In genomic region chr10:3426190-3426845, GRCh38 we compare ENCODE assay signal across 11 cellular contexts.
A peak's percentile ranks its signal among the peaks of the same experiment; 100 is the strongest.
DNase-seq lines count a peak whose midpoint lies in the region; ATAC-seq and TF ChIP-seq lines count a peak whose summit lies in the region.
"Had no signal": no experiment of that assay in that cellular context is flagged by ENCODE, and none has a peak within 500 bp of the region (broad histone marks: within the 10 kb centered on the region; RNA-seq: fewer than 3 reads in every experiment).

No MANE protein-coding gene starts in this region.

- dilution Hi-C loops in mammary epithelial cell (cut with HindIII; ENCODE audit: low sequenced_read_pairs): no loop called here

- no peak for ATAC-seq in heart right ventricle
- ATAC-seq in Right ventricle myocardium inferior: no peak

- TF ChIP-seq POLR2A in thyroid gland (IDR thresholded peaks at IDR 0.05): no peak

- 45 to 53% methylated on average over 3 of the region's 3 CpGs for WGBS in heart right ventricle, 2 donors
- WGBS in mammary epithelial cell (ENCODE audit: low coverage, missing lambda C conversion rate): 60% methylated on average over 3 of the region's 3 CpGs
- WGBS in thyroid gland, 2 donors: 33 to 46% methylated on average over 3 of the region's 3 CpGs

- H3K36me3 ChIP-seq in heart right ventricle (no peaks in the 10 kb centered on the region), mammary epithelial cell (ENCODE audit: insufficient read depth, low read length) (no peaks in the 10 kb centered on the region), thyroid gland (no peaks in the 10 kb centered on the region), WERI-Rb-1 (no peaks in the 10 kb centered on the region)

- H3K27me3 ChIP-seq in heart right ventricle (no peaks in the 10 kb centered on the region), mammary epithelial cell (ENCODE audit: insufficient read depth, low read length) (no peaks in the 10 kb centered on the region), thyroid gland (no peaks in the 10 kb centered on the region), WERI-Rb-1 (ENCODE audit: insufficient read depth, low read depth, severe bottlenecking) (no peaks in the 10 kb centered on the region)

- H3K9ac ChIP-seq in mammary epithelial cell (ENCODE audit: insufficient read depth, low read length): no peak overlapping the region

- CTCF ChIA-PET in mammary epithelial cell (lab: Charles Lee; ENCODE audit: low non-redundant PET): interaction anchor here (0.7 kb wide), 1 partner anchor 41 kb away, joined by 6 read pairs; no protein-coding TSS in a partner anchor

- H3K4me2 ChIP-seq in mammary epithelial cell (ENCODE audit: insufficient read depth, low read depth, low read length): no peak overlapping the region

- no peaks in the 10 kb centered on the region for H3K79me2 ChIP-seq in mammary epithelial cell (ENCODE audit: insufficient read depth, low read length)

- peak overlapping the region in 6 of 10 donors; percentile 8 to 58 (median 42) for H3K27ac ChIP-seq in heart right ventricle
- no peak overlapping the region for H3K27ac ChIP-seq in mammary epithelial cell (ENCODE audit: insufficient read depth, low read depth, low read length)
- H3K27ac ChIP-seq in thyroid gland: peak overlapping the region; percentile 54 to 87 (median 61)
- no peak overlapping the region for H3K27ac ChIP-seq in WERI-Rb-1
- H3K27ac ChIP-seq: VCaP had no signal

- BruUV-seq in mammary epithelial cell (replicated peaks; lab: Mats Ljungman, UMichigan): no TSS peak

- intact Hi-C loops in heart right ventricle (cut with DNase I) (no loop called here), Right ventricle myocardium inferior (cut with DNase I) (no loop called here), mammary epithelial cell (cut with micrococcal nuclease) (no loop called here), thyroid gland (cut with DNase I) (no loop called here)

- in situ Hi-C loops in mammary epithelial cell (cut with MboI; ENCODE audit: low sequenced_read_pairs in 2 of 2): no loop called here

- H3K4me3 ChIP-seq in heart right ventricle: no peak overlapping the region
- H3K4me3 ChIP-seq in mammary epithelial cell (replicated peaks in 1 of 3; ENCODE audit: insufficient read depth in 1 of 3, low read depth in 2 of 3, low read length in 3 of 3): no peak overlapping the region
- H3K4me3 ChIP-seq in thyroid gland (replicated peaks in 1 of 3): no peak overlapping the region
- no peak overlapping the region for H3K4me3 ChIP-seq in WERI-Rb-1 (ENCODE audit: low read depth, low read length)

- H3K4me1 ChIP-seq in heart right ventricle (peaks cover 11 to 51% (median 33%) of the 10 kb centered on the region in 9 donors), mammary epithelial cell (ENCODE audit: insufficient read depth, low read length) (peaks cover 11% of the 10 kb centered on the region), thyroid gland (peaks cover 20 to 35% of the 10 kb centered on the region in 2 donors)

- no peak for DNase-seq in heart right ventricle
- DNase-seq in Right ventricle myocardium inferior (ENCODE audit: missing footprints): no peak
- peak; percentile 41 for DNase-seq in mammary epithelial cell
- DNase-seq in kidney glomerular epithelial cell (lab: John Stamatoyannopoulos, UW): peak; percentile 83
- peak; percentile 38 to 62 for DNase-seq in thyroid gland
- no peak for DNase-seq in putamen (ENCODE audit: low spot score)
- DNase-seq in WERI-Rb-1: no peak
- DNase-seq in RPMI8226: no peak
- DNase-seq: activated gamma-delta T cell, NCI-H1092 had no signal

- TF ChIP-seq CTCF in heart right ventricle (IDR thresholded peaks at IDR 0.05) (no peak), mammary epithelial cell (conservative IDR thresholded peaks at IDR 0.05 in 1 of 2, IDR thresholded peaks at IDR 0.05 in 1 of 2; ENCODE audit: extremely low read depth in 1 of 2, insufficient read depth in 1 of 2, low read depth in 1 of 2, low read length in 2 of 2) (no peak), thyroid gland (IDR thresholded peaks at IDR 0.05) (no peak), WERI-Rb-1 (IDR thresholded peaks at IDR 0.05; ENCODE audit: low read depth, low read length) (no peak)

- H2AFZ ChIP-seq in mammary epithelial cell (ENCODE audit: low read depth, low read length): peak overlapping the region; percentile 75

- H3K9me3 ChIP-seq in heart right ventricle (no peaks in the 10 kb centered on the region), mammary epithelial cell (replicated peaks; ENCODE audit: insufficient read depth, low read length) (no peaks in the 10 kb centered on the region), thyroid gland (no peaks in the 10 kb centered on the region), WERI-Rb-1 (ENCODE audit: severe bottlenecking) (no peaks in the 10 kb centered on the region)

- H4K20me1 ChIP-seq in mammary epithelial cell (ENCODE audit: insufficient read depth, low read length): no peaks in the 10 kb centered on the region

Comparison
In these comparisons a context has a peak if more than half of its experiments do, and no peak if none do; other contexts are left out.
1. DNase-seq: peak in mammary epithelial cell (single experiment), kidney glomerular epithelial cell (single experiment) and thyroid gland (2 of 2); none in heart right ventricle (0 of 2), Right ventricle myocardium inferior (single experiment), putamen (single experiment), WERI-Rb-1 (single experiment) and RPMI8226 (single experiment).
2. H3K27ac ChIP-seq: peak in heart right ventricle (6 of 10) and thyroid gland (3 of 3); none in mammary epithelial cell (single experiment) and WERI-Rb-1 (single experiment).